ENCODE assay signal across 8 cellular contexts in the genomic region with DNA sequence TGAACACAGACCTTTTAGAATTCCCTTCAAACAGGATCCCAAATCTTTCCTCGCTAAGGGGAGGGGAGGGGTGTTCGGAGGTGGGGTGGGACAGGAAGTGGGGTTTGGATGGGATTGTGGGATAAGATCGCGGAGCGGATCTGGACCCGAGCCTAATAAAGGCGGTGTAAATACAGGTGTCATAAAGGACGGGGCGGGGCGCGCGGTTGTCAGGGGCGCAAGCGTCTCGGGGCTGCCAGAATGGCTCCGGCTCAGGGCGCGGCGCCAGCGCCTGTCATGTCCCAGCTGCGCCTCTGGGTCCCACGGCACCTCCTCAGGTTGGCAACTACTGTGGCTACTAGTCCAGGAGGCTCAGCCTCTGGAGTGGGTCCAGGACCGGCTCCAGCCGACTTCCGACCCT. TPM values are rescaled to one million over a fixed set of nuclear protein-coding genes. Genes with fewer than 3 reads are reported as not detected.
DNase-seq lines count a peak whose midpoint lies in the region; ATAC-seq and TF ChIP-seq lines count a peak whose summit lies in the region.

No MANE protein-coding gene starts in this region.

- no peaks in the 10 kb centered on the region for H3K36me3 Mint-ChIP-seq in T-cell

- H3K4me3 ChIP-seq in HEK293 (ENCODE audit: low read depth, low read length), result peak overlapping the region; percentile 27

- peaks cover 38% of the 10 kb centered on the region for H3K27me3 ChIP-seq in foreskin keratinocyte

- peaks cover 7% of the 10 kb centered on the region for H3K4me1 ChIP-seq in HEK293 (ENCODE audit: control insufficient read depth, insufficient read depth, low read length)
- H3K4me1 ChIP-seq in foreskin keratinocyte, result no peaks in the 10 kb centered on the region

- POLR2A ChIA-PET in HEK293 (lab: Yijun Ruan, JAX), result no interaction called here
- POLR2A ChIA-PET in T-cell (lab: Charles Lee), result no interaction called here

- H3K4me3 Mint-ChIP-seq in T-cell, result peak overlapping the region in 1 of 3 donors; percentile 52

- no peaks in the 10 kb centered on the region for H3K9me3 Mint-ChIP-seq in T-cell

- H3K27me3 Mint-ChIP-seq in T-cell, result peaks cover 5 to 22% of the 10 kb centered on the region in 2 donors

- no peak for TF ChIP-seq CTCF in HEK293 (tag by site-specific recombination; IDR thresholded peaks at IDR 0.05)
- TF ChIP-seq CTCF in foreskin keratinocyte (conservative IDR thresholded peaks at IDR 0.05), result no peak
- no peak for TF ChIP-seq CTCF in omental fat pad (IDR thresholded peaks at IDR 0.05)

- H3K36me3 ChIP-seq in HEK293 (ENCODE audit: control insufficient read depth in 2 of 2, insufficient read depth in 1 of 2, low read length in 2 of 2), result no peaks in the 10 kb centered on the region

- in situ Hi-C loops in ACHN (cut with HindIII; ENCODE audit: low pct_ligation_motif_present, low pct_unique_long_range_greater_than_20kb, low sequenced_read_pairs), result no loop called here

- H3K4me1 Mint-ChIP-seq in T-cell, result peaks cover 4 to 11% (median 5%) of the 10 kb centered on the region in 3 donors

- CTCF ChIA-PET in HEK293 (lab: Yijun Ruan, JAX) (interaction anchor here (1.0 kb wide), 1 partner anchor 212 kb away, joined by 3 read pairs; no protein-coding TSS in a partner anchor), T-cell (lab: Charles Lee) (no interaction called here)

- H3K27ac Mint-ChIP-seq in T-cell, result no peak overlapping the region

- H3K9me3 ChIP-seq in HEK293 (ENCODE audit: control insufficient read depth, insufficient read depth, low read depth, low read length), result no peaks in the 10 kb centered on the region

- H3K27ac ChIP-seq in HEK293 (ENCODE audit: extremely low read depth, low read depth, low read length) (no peak overlapping the region), foreskin keratinocyte (no peak overlapping the region)

- ATAC-seq in T-cell (replicated peaks in 1 of 4) (peak; percentile 31 to 83 (median 61)), foreskin keratinocyte (peak; percentile 33), omental fat pad (ENCODE audit: low FRiP score) (peak; percentile 32), GM19328 (IDR thresholded peaks at IDR 0.05; ENCODE audit: unreplicated experiment) (no peak), GM21390 (IDR thresholded peaks at IDR 0.05; ENCODE audit: unreplicated experiment) (no peak), GM21515 (IDR thresholded peaks at IDR 0.05; ENCODE audit: unreplicated experiment) (no peak)

- DNase-seq in ACHN (peak; percentile 7), T-cell (peak in 20 of 34 experiments; percentile 6 to 40 (median 22)), foreskin keratinocyte (no peak), omental fat pad (ENCODE audit: low spot score) (no peak)

TF ChIP-seq in HEK293, 187 proteins besides CTCF, POLR2A, EP300 and RAD21 (continues in another document):
- TF ChIP-seq ZNF354C (tag by site-specific recombination; IDR thresholded peaks at IDR 0.05; ENCODE audit: borderline replicate concordance, low read depth), result no peak
- TF ChIP-seq, protein P1, sequence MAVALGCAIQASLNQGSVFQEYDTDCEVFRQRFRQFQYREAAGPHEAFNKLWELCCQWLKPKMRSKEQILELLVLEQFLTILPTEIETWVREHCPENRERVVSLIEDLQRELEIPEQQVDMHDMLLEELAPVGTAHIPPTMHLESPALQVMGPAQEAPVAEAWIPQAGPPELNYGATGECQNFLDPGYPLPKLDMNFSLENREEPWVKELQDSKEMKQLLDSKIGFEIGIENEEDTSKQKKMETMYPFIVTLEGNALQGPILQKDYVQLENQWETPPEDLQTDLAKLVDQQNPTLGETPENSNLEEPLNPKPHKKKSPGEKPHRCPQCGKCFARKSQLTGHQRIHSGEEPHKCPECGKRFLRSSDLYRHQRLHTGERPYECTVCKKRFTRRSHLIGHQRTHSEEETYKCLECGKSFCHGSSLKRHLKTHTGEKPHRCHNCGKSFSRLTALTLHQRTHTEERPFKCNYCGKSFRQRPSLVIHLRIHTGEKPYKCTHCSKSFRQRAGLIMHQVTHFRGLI (tag by site-specific recombination; IDR thresholded peaks at IDR 0.05), result no peak
- peak; percentile 84 for TF ChIP-seq ZBTB8A (tag by site-specific recombination; IDR thresholded peaks at IDR 0.05)
- no peak for TF ChIP-seq GLIS2 (tag by site-specific recombination; IDR thresholded peaks at IDR 0.05)
- TF ChIP-seq, protein P2, sequence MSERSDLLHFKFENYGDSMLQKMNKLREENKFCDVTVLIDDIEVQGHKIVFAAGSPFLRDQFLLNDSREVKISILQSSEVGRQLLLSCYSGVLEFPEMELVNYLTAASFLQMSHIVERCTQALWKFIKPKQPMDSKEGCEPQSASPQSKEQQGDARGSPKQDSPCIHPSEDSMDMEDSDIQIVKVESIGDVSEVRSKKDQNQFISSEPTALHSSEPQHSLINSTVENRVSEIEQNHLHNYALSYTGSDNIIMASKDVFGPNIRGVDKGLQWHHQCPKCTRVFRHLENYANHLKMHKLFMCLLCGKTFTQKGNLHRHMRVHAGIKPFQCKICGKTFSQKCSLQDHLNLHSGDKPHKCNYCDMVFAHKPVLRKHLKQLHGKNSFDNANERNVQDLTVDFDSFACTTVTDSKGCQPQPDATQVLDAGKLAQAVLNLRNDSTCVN (tag by site-specific recombination; optimal IDR thresholded peaks at IDR 0.05), result peak; percentile 48
- peak; percentile 60 for TF ChIP-seq ZNF335 (tag by site-specific recombination; conservative IDR thresholded peaks at IDR 0.05)
- no peak for TF ChIP-seq ZNF416 (tag by site-specific recombination; IDR thresholded peaks at IDR 0.05)
- no peak for TF ChIP-seq ZNF785 (tag by site-specific recombination; IDR thresholded peaks at IDR 0.05)
- TF ChIP-seq ZNF585B (tag by site-specific recombination; IDR thresholded peaks at IDR 0.05), result no peak
- TF ChIP-seq, protein P3, sequence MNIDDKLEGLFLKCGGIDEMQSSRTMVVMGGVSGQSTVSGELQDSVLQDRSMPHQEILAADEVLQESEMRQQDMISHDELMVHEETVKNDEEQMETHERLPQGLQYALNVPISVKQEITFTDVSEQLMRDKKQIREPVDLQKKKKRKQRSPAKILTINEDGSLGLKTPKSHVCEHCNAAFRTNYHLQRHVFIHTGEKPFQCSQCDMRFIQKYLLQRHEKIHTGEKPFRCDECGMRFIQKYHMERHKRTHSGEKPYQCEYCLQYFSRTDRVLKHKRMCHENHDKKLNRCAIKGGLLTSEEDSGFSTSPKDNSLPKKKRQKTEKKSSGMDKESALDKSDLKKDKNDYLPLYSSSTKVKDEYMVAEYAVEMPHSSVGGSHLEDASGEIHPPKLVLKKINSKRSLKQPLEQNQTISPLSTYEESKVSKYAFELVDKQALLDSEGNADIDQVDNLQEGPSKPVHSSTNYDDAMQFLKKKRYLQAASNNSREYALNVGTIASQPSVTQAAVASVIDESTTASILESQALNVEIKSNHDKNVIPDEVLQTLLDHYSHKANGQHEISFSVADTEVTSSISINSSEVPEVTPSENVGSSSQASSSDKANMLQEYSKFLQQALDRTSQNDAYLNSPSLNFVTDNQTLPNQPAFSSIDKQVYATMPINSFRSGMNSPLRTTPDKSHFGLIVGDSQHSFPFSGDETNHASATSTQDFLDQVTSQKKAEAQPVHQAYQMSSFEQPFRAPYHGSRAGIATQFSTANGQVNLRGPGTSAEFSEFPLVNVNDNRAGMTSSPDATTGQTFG (tag by site-specific recombination; IDR thresholded peaks at IDR 0.05; ENCODE audit: borderline replicate concordance), result no peak
- TF ChIP-seq, protein P4, sequence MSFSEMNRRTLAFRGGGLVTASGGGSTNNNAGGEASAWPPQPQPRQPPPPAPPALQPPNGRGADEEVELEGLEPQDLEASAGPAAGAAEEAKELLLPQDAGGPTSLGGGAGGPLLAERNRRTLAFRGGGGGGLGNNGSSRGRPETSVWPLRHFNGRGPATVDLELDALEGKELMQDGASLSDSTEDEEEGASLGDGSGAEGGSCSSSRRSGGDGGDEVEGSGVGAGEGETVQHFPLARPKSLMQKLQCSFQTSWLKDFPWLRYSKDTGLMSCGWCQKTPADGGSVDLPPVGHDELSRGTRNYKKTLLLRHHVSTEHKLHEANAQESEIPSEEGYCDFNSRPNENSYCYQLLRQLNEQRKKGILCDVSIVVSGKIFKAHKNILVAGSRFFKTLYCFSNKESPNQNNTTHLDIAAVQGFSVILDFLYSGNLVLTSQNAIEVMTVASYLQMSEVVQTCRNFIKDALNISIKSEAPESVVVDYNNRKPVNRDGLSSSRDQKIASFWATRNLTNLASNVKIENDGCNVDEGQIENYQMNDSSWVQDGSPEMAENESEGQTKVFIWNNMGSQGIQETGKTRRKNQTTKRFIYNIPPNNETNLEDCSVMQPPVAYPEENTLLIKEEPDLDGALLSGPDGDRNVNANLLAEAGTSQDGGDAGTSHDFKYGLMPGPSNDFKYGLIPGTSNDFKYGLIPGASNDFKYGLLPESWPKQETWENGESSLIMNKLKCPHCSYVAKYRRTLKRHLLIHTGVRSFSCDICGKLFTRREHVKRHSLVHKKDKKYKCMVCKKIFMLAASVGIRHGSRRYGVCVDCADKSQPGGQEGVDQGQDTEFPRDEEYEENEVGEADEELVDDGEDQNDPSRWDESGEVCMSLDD (tag by site-specific recombination; IDR thresholded peaks at IDR 0.05), result peak; percentile 40; the same call in 1 of the 2 replicates
- 0 out of 2 replicates have a peak, but pooled peaks have one; percentile 31 for TF ChIP-seq KLF8 (tag by site-specific recombination; IDR thresholded peaks at IDR 0.05)
- no peak for TF ChIP-seq ZNF473 (tag by site-specific recombination; IDR thresholded peaks at IDR 0.05)
- no peak for TF ChIP-seq ZNF571 (tag by site-specific recombination; IDR thresholded peaks at IDR 0.05)
- peak; percentile 45; the same call in 1 of the 2 replicates for TF ChIP-seq ZNF707 (tag by site-specific recombination; IDR thresholded peaks at IDR 0.05)
- TF ChIP-seq SP3 (tag by site-specific recombination; IDR thresholded peaks at IDR 0.05), result peak; percentile 35; the same call in 1 of the 2 replicates
- TF ChIP-seq, protein P5, sequence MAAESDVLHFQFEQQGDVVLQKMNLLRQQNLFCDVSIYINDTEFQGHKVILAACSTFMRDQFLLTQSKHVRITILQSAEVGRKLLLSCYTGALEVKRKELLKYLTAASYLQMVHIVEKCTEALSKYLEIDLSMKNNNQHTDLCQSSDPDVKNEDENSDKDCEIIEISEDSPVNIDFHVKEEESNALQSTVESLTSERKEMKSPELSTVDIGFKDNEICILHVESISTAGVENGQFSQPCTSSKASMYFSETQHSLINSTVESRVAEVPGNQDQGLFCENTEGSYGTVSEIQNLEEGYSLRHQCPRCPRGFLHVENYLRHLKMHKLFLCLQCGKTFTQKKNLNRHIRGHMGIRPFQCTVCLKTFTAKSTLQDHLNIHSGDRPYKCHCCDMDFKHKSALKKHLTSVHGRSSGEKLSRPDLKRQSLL (tag by site-specific recombination; IDR thresholded peaks at IDR 0.05), result peak; percentile 87
- TF ChIP-seq ZNF248 (tag by site-specific recombination; IDR thresholded peaks at IDR 0.05), result no peak
- peak; percentile 59; the same call in 1 of the 2 replicates for TF ChIP-seq ZNF600 (tag by site-specific recombination; IDR thresholded peaks at IDR 0.05)
- TF ChIP-seq SCRT2 (tag by site-specific recombination; IDR thresholded peaks at IDR 0.05), result peak; percentile 72

RNA-seq across cellular contexts. Expression of a gene that starts 59.8 kb away (rescaled TPM):
- total RNA-seq in T-cell (not detected), foreskin keratinocyte (not detected in 2 replicates), omental fat pad (not detected)
- not detected in 2 replicates for polyA plus RNA-seq in foreskin keratinocyte

Comparison
In these comparisons a context has a peak if more than half of its experiments do, and no peak if none do; other contexts are left out.
1. DNase-seq: peak in ACHN (single experiment) and T-cell (20 of 34); none in foreskin keratinocyte (0 of 2) and omental fat pad (single experiment).
2. ATAC-seq: peak in T-cell (4 of 4), foreskin keratinocyte (single experiment) and omental fat pad (single experiment); none in GM19328 (single experiment), GM21390 (single experiment) and GM21515 (single experiment).